In the genomic region with DNA sequence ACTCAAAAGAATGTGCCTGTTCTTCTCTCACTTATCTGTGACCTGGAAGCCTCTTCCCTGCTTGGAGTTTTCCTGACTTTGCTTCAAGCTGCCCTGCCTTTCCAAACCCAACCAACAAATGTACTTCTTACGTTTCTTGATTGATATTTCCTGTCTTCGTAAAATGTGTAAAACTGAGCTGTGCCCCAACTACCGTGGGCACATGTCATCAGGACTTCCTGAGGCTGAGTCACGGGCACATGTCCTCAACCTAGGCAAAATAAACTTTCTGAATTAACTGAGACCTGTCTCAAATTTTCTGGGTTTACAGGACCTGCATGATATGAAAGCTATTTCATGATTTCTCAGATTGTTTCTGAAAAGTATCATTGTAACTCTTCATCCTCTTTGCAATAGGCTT, we compare ENCODE assay signal across 18 cellular contexts.
DNase-seq lines count a peak whose midpoint lies in the region; ATAC-seq and TF ChIP-seq lines count a peak whose summit lies in the region.
"Had no signal": no experiment of that assay in that cellular context is flagged by ENCODE, and none has a peak within 500 bp of the region (broad histone marks: within the 10 kb centered on the region; RNA-seq: fewer than 3 reads in every experiment).

No MANE protein-coding gene starts in this region.

- WGBS in neuronal stem cell (ENCODE audit: extremely low coverage in 2 of 2, insufficient read length in 2 of 2, insufficient replicate concordance in 1 of 2), 2 donors: no CpG with 5 or more reads among the region's 4 CpGs
- 65% methylated on average over 4 of the region's 4 CpGs for WGBS in prostate gland

- no peak overlapping the region for H2BK15ac ChIP-seq in neuronal stem cell (ENCODE audit: low read length)

- H3K4me1 ChIP-seq in neuronal stem cell (ENCODE audit: control insufficient read depth in 2 of 2, insufficient read depth in 1 of 2, low read depth in 1 of 2, low read length in 2 of 2) (no peaks in the 10 kb centered on the region), prostate gland (replicated peaks) (no peaks in the 10 kb centered on the region)

- no peak overlapping the region for H2BK5ac ChIP-seq in neuronal stem cell (ENCODE audit: low read length)

- ATAC-seq in HG02840 (IDR thresholded peaks at IDR 0.05; ENCODE audit: low FRiP score, unreplicated experiment): no peak
- no peak for ATAC-seq in HG02884 (IDR thresholded peaks at IDR 0.05; ENCODE audit: unreplicated experiment)
- ATAC-seq: stimulated activated naive B cell treated with anti-CD40 and anti-IgM and Interleukin-4, amounts not matched to agents 10 μg/mL and 1 μg/mL and 100 μg/mL, for 72 hours had no signal

- TF ChIP-seq POLR2A in prostate gland (IDR thresholded peaks at IDR 0.05): no peak

- no peaks in the 10 kb centered on the region for H3K9me3 ChIP-seq in neuronal stem cell (replicated peaks in 1 of 2; ENCODE audit: control insufficient read depth in 2 of 2, insufficient read depth in 1 of 2, low read depth in 1 of 2, low read length in 2 of 2)
- H3K9me3 ChIP-seq in prostate gland: no peaks in the 10 kb centered on the region
- H3K9me3 ChIP-seq: esophagus muscularis mucosa, vagina had no signal

- DNase-seq in ELF-1 (ENCODE audit: low read depth, low spot score) (peak; percentile 32), MV-4-11 (lab: John Stamatoyannopoulos, UW) (peak; percentile 22), dermis microvascular lymphatic vessel endothelial cell (ENCODE audit: low read depth in 2 of 2) (peak; percentile 37 to 87), myocyte (ENCODE audit: low read depth) (peak; percentile 37), neuronal stem cell (ENCODE audit: low spot score) (no peak), prostate gland (ENCODE audit: low spot score) (no peak)
- DNase-seq: activated naive CD4-positive, alpha-beta T cell treated with Interleukin-2 at 50 U/mL for 16 hours; cerebellar nuclear complex; NCI-H1436; NCI-H526; retina; SHP77 treated with DMSO at 0.1 percent for 48 hours; stimulated activated CD4-positive, alpha-beta T cell treated with anti-CD3 and anti-CD28 coated beads, Interleukin-4, amount 100 ng/mL, for 4 hours; stimulated activated naive B cell treated with anti-CD40 and anti-IgM and Interleukin-4, amounts not matched to agents 10 μg/mL and 1 μg/mL and 100 μg/mL, for 72 hours had no signal

- H3K36me3 ChIP-seq in neuronal stem cell (replicated peaks in 1 of 2; ENCODE audit: control insufficient read depth in 2 of 2, insufficient read depth in 2 of 2, low read length in 2 of 2): no peaks in the 10 kb centered on the region
- H3K36me3 ChIP-seq in prostate gland: no peaks in the 10 kb centered on the region
- H3K36me3 ChIP-seq: esophagus muscularis mucosa, vagina had no signal

- H3K4me2 ChIP-seq in neuronal stem cell (ENCODE audit: insufficient read depth, low read length, poor library complexity, severe bottlenecking): no peak overlapping the region

- H3K23ac ChIP-seq in neuronal stem cell (ENCODE audit: low read depth, low read length, poor library complexity): no peak overlapping the region

- H3K4me3 ChIP-seq in neuronal stem cell (ENCODE audit: low read length in 2 of 2): no peak overlapping the region
- H3K4me3 ChIP-seq in prostate gland: no peak overlapping the region
- H3K4me3 ChIP-seq: esophagus muscularis mucosa, vagina had no signal

- H3K18ac ChIP-seq in neuronal stem cell (ENCODE audit: low read length): no peak overlapping the region

- no peak overlapping the region for H2AFZ ChIP-seq in neuronal stem cell (ENCODE audit: low read length)

- H3K14ac ChIP-seq in neuronal stem cell (ENCODE audit: low read length): no peak overlapping the region

- H3K4ac ChIP-seq in neuronal stem cell (ENCODE audit: low read length): no peak overlapping the region

- H4K91ac ChIP-seq in neuronal stem cell (ENCODE audit: low read depth, low read length, poor library complexity): no peak overlapping the region

- intact Hi-C loops in prostate gland (cut with DNase I): no loop called here

- H2AK5ac ChIP-seq in neuronal stem cell (ENCODE audit: low read depth, low read length): no peak overlapping the region

- no peak for TF ChIP-seq CTCF in prostate gland (IDR thresholded peaks at IDR 0.05)

- H3K79me1 ChIP-seq in neuronal stem cell (ENCODE audit: low read depth, low read length): no peaks in the 10 kb centered on the region

- H3K27ac ChIP-seq in neuronal stem cell (replicated peaks; ENCODE audit: low read length) (no peak overlapping the region), prostate gland (no peak overlapping the region)
- H3K27ac ChIP-seq: esophagus muscularis mucosa, vagina had no signal

- H2BK12ac ChIP-seq in neuronal stem cell (ENCODE audit: low read length): no peak overlapping the region

- no peak overlapping the region for H3K9ac ChIP-seq in neuronal stem cell (ENCODE audit: low read depth, low read length, poor library complexity)

- H2BK120ac ChIP-seq in neuronal stem cell (ENCODE audit: low read depth, low read length): no peak overlapping the region

- H4K8ac ChIP-seq in neuronal stem cell (ENCODE audit: low read depth, low read length): no peak overlapping the region

- no peaks in the 10 kb centered on the region for H3K27me3 ChIP-seq in neuronal stem cell (ENCODE audit: control insufficient read depth in 3 of 3, insufficient read depth in 3 of 3, low read depth in 1 of 3, low read length in 3 of 3)
- no peaks in the 10 kb centered on the region for H3K27me3 ChIP-seq in prostate gland (replicated peaks; ENCODE audit: insufficient read depth)
- H3K27me3 ChIP-seq: esophagus muscularis mucosa, vagina had no signal

Comparison
In these comparisons a context has a peak if more than half of its experiments do, and no peak if none do; other contexts are left out.
1. DNase-seq: peak in ELF-1 (single experiment), MV-4-11 (single experiment), dermis microvascular lymphatic vessel endothelial cell (2 of 2) and myocyte (single experiment); none in neuronal stem cell (single experiment) and prostate gland (single experiment).